19 cellular contexts compared by ENCODE assay signal in the genomic region with DNA sequence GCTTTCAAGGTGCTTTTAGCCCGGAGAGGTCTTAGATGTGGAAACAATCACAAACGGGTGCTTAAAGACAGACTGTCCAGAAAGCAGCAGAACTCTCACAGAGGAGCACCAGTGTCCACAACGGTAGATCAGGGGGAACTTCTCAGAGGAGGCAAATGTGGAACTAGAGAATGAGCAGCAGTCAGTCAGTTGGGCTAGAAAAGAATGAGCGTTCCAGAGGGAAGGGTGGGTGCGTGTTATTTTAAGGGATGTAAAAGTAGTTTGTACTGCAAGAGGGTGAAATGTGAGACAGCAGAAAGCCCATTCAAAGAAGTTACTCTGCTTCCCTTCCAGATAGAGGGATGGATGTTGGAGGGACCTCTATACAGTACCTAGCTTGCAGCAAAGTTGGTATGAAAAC. TPM values are rescaled to one million over a fixed set of nuclear protein-coding genes. Genes with fewer than 3 reads are reported as not detected.
A peak's percentile ranks its signal among the peaks of the same experiment; 100 is the strongest.
DNase-seq lines count a peak whose midpoint lies in the region; ATAC-seq, FAIRE-seq and TF ChIP-seq lines count a peak whose summit lies in the region.
"Had no signal": no experiment of that assay in that cellular context is flagged by ENCODE, and none has a peak within 500 bp of the region (broad histone marks: within the 10 kb centered on the region; RNA-seq: fewer than 3 reads in every experiment).

No MANE protein-coding gene starts in this region.

- no peak for TF ChIP-seq CTCF in adrenal gland (IDR thresholded peaks at IDR 0.05)

- POLR2A ChIA-PET in T-cell (lab: Charles Lee): no interaction called here

- H3K27me3 Mint-ChIP-seq in T-cell: peaks cover 13 to 14% of the 10 kb centered on the region in 2 donors

- peak overlapping the region; percentile 36 for H2BK15ac ChIP-seq in mesenchymal stem cell (ENCODE audit: low read depth, poor library complexity, severe bottlenecking)

- H3K27ac ChIP-seq in mesenchymal stem cell (ENCODE audit: low read length, poor library complexity, severe bottlenecking): peak overlapping the region; percentile 85
- peak overlapping the region in 1 of 5 donors; percentile 1 for H3K27ac ChIP-seq in adrenal gland
- H3K27ac ChIP-seq: epithelial cell of prostate, prostate gland, RWPE1, thyroid gland had no signal

- intact Hi-C loops in adrenal gland (cut with DNase I): loop anchor here (5.0 to 10.0 kb wide), 4 partner anchors 100 to 310 kb away; a partner anchor contains a TSS

- H2AFZ ChIP-seq in mesenchymal stem cell (ENCODE audit: low read depth, low read length): peak overlapping the region; percentile 85

- peak overlapping the region; percentile 61 to 86 for H2BK12ac ChIP-seq in mesenchymal stem cell (ENCODE audit: low read length in 2 of 2)

- no peaks in the 10 kb centered on the region for H3K9me3 ChIP-seq in mesenchymal stem cell (ENCODE audit: control insufficient read depth, low read length)
- H3K9me3 ChIP-seq in adrenal gland (replicated peaks in 1 of 3): no peaks in the 10 kb centered on the region
- H3K9me3 ChIP-seq: heart right ventricle, prostate gland, thyroid gland had no signal

- H3K4me1 ChIP-seq in mesenchymal stem cell (ENCODE audit: control insufficient read depth, insufficient read depth, low read depth, low read length): peaks cover 12% of the 10 kb centered on the region
- peaks cover 7 to 42% of the 10 kb centered on the region in 2 donors for H3K4me1 ChIP-seq in adrenal gland (replicated peaks in 1 of 2)
- H3K4me1 ChIP-seq: prostate gland had no signal

- no peak overlapping the region for H2BK120ac ChIP-seq in mesenchymal stem cell (ENCODE audit: low read depth, low read length)

- FAIRE-seq in H54 (lab: Jason Lieb, UNC): peak; percentile 67

- 83% methylated on average over 5 of the region's 5 CpGs for whole genome bisulfite sequencing in mesenchymal stem cell
- 58 to 67% (median 66%) methylated on average over 5 of the region's 5 CpGs for WGBS in adrenal gland, 4 donors

- no peak for ATAC-seq in GM19324 (IDR thresholded peaks at IDR 0.05; ENCODE audit: low FRiP score, unreplicated experiment)
- no peak for ATAC-seq in T-cell (replicated peaks in 1 of 4)

- no peaks in the 10 kb centered on the region for H3K9me3 Mint-ChIP-seq in T-cell
- H3K9me3 Mint-ChIP-seq: activated naive CD8-positive, alpha-beta T cell treated with anti-CD3 and anti-CD28 coated beads for 36 hours; CD8-positive, alpha-beta memory T cell; T-helper 2 cell treated with Interferon-gamma antibody and Interleukin-4, amounts not matched to agents 5 μg/mL and 100 μg/mL, for 36 hours had no signal

- peak overlapping the region; percentile 59 for H4K91ac ChIP-seq in mesenchymal stem cell (ENCODE audit: low read length)

- peak overlapping the region; percentile 57 for H2BK5ac ChIP-seq in mesenchymal stem cell (ENCODE audit: low read depth, low read length, poor library complexity, severe bottlenecking)

- no peak overlapping the region for H3K4me3 ChIP-seq in mesenchymal stem cell (ENCODE audit: insufficient read depth in 1 of 2, low read depth in 1 of 2, low read length in 2 of 2)
- H3K4me3 ChIP-seq in adrenal gland: no peak overlapping the region
- H3K4me3 ChIP-seq: heart right ventricle, prostate gland, thyroid gland had no signal

- H3K4me3 Mint-ChIP-seq in T-cell: no peak overlapping the region
- H3K4me3 Mint-ChIP-seq: activated naive CD8-positive, alpha-beta T cell treated with anti-CD3 and anti-CD28 coated beads for 36 hours; CD8-positive, alpha-beta memory T cell; T-helper 2 cell treated with Interferon-gamma antibody and Interleukin-4, amounts not matched to agents 5 μg/mL and 100 μg/mL, for 36 hours had no signal

- H3K4me2 ChIP-seq in mesenchymal stem cell (ENCODE audit: low read length, poor library complexity, severe bottlenecking): peak overlapping the region; percentile 68

- H2AK5ac ChIP-seq in mesenchymal stem cell (ENCODE audit: low read length, severe bottlenecking): peak overlapping the region; percentile 84

- CTCF ChIA-PET in T-cell (lab: Charles Lee): no interaction called here

- H3K27me3 ChIP-seq in mesenchymal stem cell (ENCODE audit: control insufficient read depth in 1 of 2, insufficient read depth in 1 of 2, low read length in 2 of 2): no peaks in the 10 kb centered on the region
- H3K27me3 ChIP-seq in adrenal gland: no peaks in the 10 kb centered on the region
- H3K27me3 ChIP-seq: heart right ventricle, thyroid gland had no signal

- peak overlapping the region; percentile 80 for H3K9ac ChIP-seq in mesenchymal stem cell (ENCODE audit: low read length)

- no peaks in the 10 kb centered on the region for H3K36me3 Mint-ChIP-seq in T-cell
- H3K36me3 Mint-ChIP-seq: activated naive CD8-positive, alpha-beta T cell treated with anti-CD3 and anti-CD28 coated beads for 36 hours; CD8-positive, alpha-beta memory T cell had no signal

- H3K23ac ChIP-seq in mesenchymal stem cell (ENCODE audit: low read length in 2 of 2): no peak overlapping the region

- H3K36me3 ChIP-seq in mesenchymal stem cell (ENCODE audit: control insufficient read depth in 1 of 2, insufficient read depth in 2 of 2, low read depth in 1 of 2, low read length in 2 of 2): no peaks in the 10 kb centered on the region
- no peaks in the 10 kb centered on the region for H3K36me3 ChIP-seq in adrenal gland (replicated peaks in 1 of 2)
- H3K36me3 ChIP-seq: heart right ventricle, prostate gland, thyroid gland had no signal

- DNase-seq in A172 (ENCODE audit: low spot score): peak; percentile 27
- DNase-seq in H54 (ENCODE audit: insufficient read length, low spot score): no peak
- DNase-seq in astrocyte of the hippocampus (ENCODE audit: low read depth, low spot score): peak; percentile 16
- DNase-seq in mesenchymal stem cell: no peak
- DNase-seq in T-cell: no peak
- DNase-seq in NCI-H524 treated with DMSO at 0.1 percent for 48 hours (lab: John Stamatoyannopoulos, UW): no peak
- DNase-seq in adrenal gland: no peak
- DNase-seq: activated naive CD8-positive, alpha-beta T cell treated with anti-CD3 and anti-CD28 coated beads for 36 hours; activated T-cell treated with anti-CD3 and anti-CD28 coated beads for 4 hours; CD8-positive, alpha-beta memory T cell; GF-D8; heart right ventricle; KG1; thyroid gland had no signal

- H3K79me1 ChIP-seq in mesenchymal stem cell (replicated peaks; ENCODE audit: low read length, poor library complexity, severe bottlenecking): peaks cover 4% of the 10 kb centered on the region

- TF ChIP-seq POLR2A in H54 (IDR thresholded peaks at IDR 0.05; ENCODE audit: low read depth, low read length) (no peak), adrenal gland (IDR thresholded peaks at IDR 0.05) (no peak)

- H3K27ac Mint-ChIP-seq in T-cell: no peak overlapping the region
- H3K27ac Mint-ChIP-seq: activated naive CD8-positive, alpha-beta T cell treated with anti-CD3 and anti-CD28 coated beads for 36 hours; T-helper 2 cell treated with Interferon-gamma antibody and Interleukin-4, amounts not matched to agents 5 μg/mL and 100 μg/mL, for 36 hours had no signal

- H4K8ac ChIP-seq in mesenchymal stem cell (ENCODE audit: low read length): peak overlapping the region; percentile 72

- peak overlapping the region in 1 of 2 experiments; percentile 88 for H3K14ac ChIP-seq in mesenchymal stem cell (ENCODE audit: low read length in 2 of 2)

- H3K4me1 Mint-ChIP-seq in T-cell: no peaks in the 10 kb centered on the region
- H3K4me1 Mint-ChIP-seq: CD8-positive, alpha-beta memory T cell had no signal

- H3K4ac ChIP-seq in mesenchymal stem cell (ENCODE audit: low read depth in 1 of 2, low read length in 2 of 2): peak overlapping the region; percentile 64 to 82

- peak overlapping the region; percentile 48 to 81 for H3K18ac ChIP-seq in mesenchymal stem cell (ENCODE audit: low read depth in 1 of 2, low read length in 2 of 2)

RNA-seq across cellular contexts. Expression of a gene that starts 30.9 kb away (rescaled TPM):
- 22.5 and 29.6 TPM in 2 replicates for total RNA-seq in A172 (2014; rRNA removed; shearing (Covaris generic))
- polyA plus RNA-seq in mesenchymal stem cell (2013, experiment 1 of 2): 54.5 TPM
- polyA plus RNA-seq in mesenchymal stem cell (2013, experiment 2 of 2): 51.6 TPM
- total RNA-seq in T-cell (1 to 10 TPM; 1.9 to 4.5 (median 3.4) TPM), adrenal gland (100 to 1,000 TPM; 101 to 472 (median 212) TPM)
- 100 to 1,000 TPM in 2 of 3 donors, 10 to 100 TPM in 1; 56.5 to 660 (median 214) TPM for polyA plus RNA-seq in adrenal gland

Comparison
In these comparisons a context has a peak if more than half of its experiments do, and no peak if none do; other contexts are left out.
1. DNase-seq: peak in A172 (single experiment) and astrocyte of the hippocampus (single experiment); none in H54 (single experiment), mesenchymal stem cell (single experiment), T-cell (0 of 34), NCI-H524 treated with DMSO at 0.1 percent for 48 hours (single experiment) and adrenal gland (0 of 7).